17 cellular contexts compared by ENCODE assay signal in the genomic region with DNA sequence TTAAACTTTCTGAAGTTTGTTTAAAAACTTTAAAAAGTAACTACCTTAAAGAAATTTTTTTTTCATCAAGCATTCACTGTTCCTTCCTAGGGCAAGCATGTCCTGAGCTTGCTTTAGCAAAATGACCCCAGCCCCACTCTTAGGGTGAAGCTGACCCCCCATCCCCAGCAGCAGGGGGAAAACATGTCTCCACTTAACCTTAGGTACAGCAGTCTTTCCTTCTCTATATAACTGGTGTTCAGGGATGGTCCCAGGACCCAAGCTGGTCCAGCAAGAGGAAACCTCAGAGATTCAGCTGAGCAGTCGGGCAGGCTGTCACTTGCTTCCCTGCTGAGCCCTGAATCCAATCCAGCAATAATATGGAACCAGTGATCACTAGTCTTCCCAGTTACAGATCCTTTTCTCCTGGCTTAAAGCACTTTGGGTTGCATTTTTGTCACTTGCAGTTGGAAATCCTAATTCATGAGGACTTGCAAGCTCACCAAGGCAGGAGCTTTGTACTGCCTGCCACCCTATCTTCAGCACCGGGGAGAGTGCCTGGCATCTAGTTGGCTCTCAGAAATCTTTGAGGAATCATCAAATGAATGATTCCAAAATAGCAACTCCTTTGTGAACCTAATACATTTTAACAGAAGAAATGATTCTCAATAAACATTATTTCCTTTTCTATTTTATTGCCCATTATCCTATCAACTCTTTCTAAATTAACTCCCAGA.
A peak's percentile ranks its signal among the peaks of the same experiment; 100 is the strongest.
DNase-seq lines count a peak whose midpoint lies in the region; ATAC-seq and TF ChIP-seq lines count a peak whose summit lies in the region.
"Had no signal": no experiment of that assay in that cellular context is flagged by ENCODE, and none has a peak within 500 bp of the region (broad histone marks: within the 10 kb centered on the region; RNA-seq: fewer than 3 reads in every experiment).

No MANE protein-coding gene starts in this region.

- DNase-seq in SK-N-SH (no peak), NCI-H69 (lab: John Stamatoyannopoulos, UW) (peak; percentile 44), endodermal cell (peak; percentile 22)
- DNase-seq in stimulated activated effector memory CD8-positive, alpha-beta T cell treated with anti-CD3 and anti-CD28 coated beads, Interleukin-12 subunit alpha, Interleukin-12 subunit beta, amount 100 ng/mL, for 72 hours (ENCODE audit: low spot score in 2 of 2), result no peak
- DNase-seq: CD4-positive, alpha-beta memory T cell; DMS153; DMS79; GF-D8; H9 had no signal

- POLR2A ChIA-PET in SK-N-SH (lab: Yijun Ruan, JAX), result interaction anchor here (1.0 kb wide), 1 partner anchor 12 kb away, joined by 3 read pairs; no protein-coding TSS in a partner anchor

- H3K9me3 ChIP-seq in SK-N-SH (no peaks in the 10 kb centered on the region), endodermal cell (ENCODE audit: control insufficient read depth, low read length) (no peaks in the 10 kb centered on the region), parathyroid adenoma (ENCODE audit: control insufficient read depth, low read length) (no peaks in the 10 kb centered on the region)
- H3K9me3 ChIP-seq: BLaER1 had no signal

- H3K79me2 ChIP-seq in SK-N-SH (ENCODE audit: insufficient read depth) (no peaks in the 10 kb centered on the region), parathyroid adenoma (no peaks in the 10 kb centered on the region)

- H4K20me1 ChIP-seq in SK-N-SH (ENCODE audit: insufficient read depth), result no peaks in the 10 kb centered on the region
- H4K20me1 ChIP-seq: BLaER1 had no signal

- peaks cover 27% of the 10 kb centered on the region for H3K4me1 Mint-ChIP-seq in endodermal cell
- no peaks in the 10 kb centered on the region for H3K4me1 Mint-ChIP-seq in stimulated activated effector memory CD8-positive, alpha-beta T cell treated with anti-CD3 and anti-CD28 coated beads, Interleukin-12 subunit alpha, Interleukin-12 subunit beta, amount 100 ng/mL, for 72 hours
- H3K4me1 Mint-ChIP-seq: CD4-positive, alpha-beta memory T cell had no signal

- no peak overlapping the region for H3K9ac ChIP-seq in SK-N-SH
- H3K9ac ChIP-seq in endodermal cell (ENCODE audit: extremely low read depth, low read length, poor library complexity, severe bottlenecking), result no peak overlapping the region
- H3K9ac ChIP-seq in parathyroid adenoma, result no peak overlapping the region
- H3K9ac ChIP-seq: BLaER1 had no signal

- H2AFZ ChIP-seq in SK-N-SH (ENCODE audit: low read depth), result no peak overlapping the region
- no peak overlapping the region for H2AFZ ChIP-seq in parathyroid adenoma

- no peaks in the 10 kb centered on the region; the same call in 1 of the 2 replicates for H3K27me3 ChIP-seq in SK-N-SH (ENCODE audit: insufficient read depth)
- peaks cover 6% of the 10 kb centered on the region for H3K27me3 ChIP-seq in endodermal cell (ENCODE audit: control insufficient read depth, insufficient read depth, low read length, poor library complexity, severe bottlenecking)
- no peaks in the 10 kb centered on the region for H3K27me3 ChIP-seq in parathyroid adenoma (ENCODE audit: control insufficient read depth, insufficient read depth, low read length)
- H3K27me3 ChIP-seq: BLaER1 had no signal

- no peaks in the 10 kb centered on the region for H3F3A ChIP-seq in SK-N-SH (replicated peaks; ENCODE audit: insufficient read depth)

- no peak for TF ChIP-seq EP300 in SK-N-SH (IDR thresholded peaks at IDR 0.05; ENCODE audit: borderline replicate concordance in 1 of 2, low read depth in 1 of 2, low read length in 1 of 2)

- 45% methylated on average over 2 of the region's 2 CpGs for WGBS in SK-N-SH (ENCODE audit: low lambda C conversion rate)
- WGBS in endodermal cell (ENCODE audit: insufficient coverage in 1 of 2, insufficient read length in 1 of 2), 2 experiments, result 86 to 88% methylated on average over 2 of the region's 2 CpGs

- H3K4me3 ChIP-seq in SK-N-SH (ENCODE audit: low read depth in 2 of 2, low read length in 1 of 2), result no peak overlapping the region
- H3K4me3 ChIP-seq in endodermal cell (ENCODE audit: low read length), result no peak overlapping the region
- H3K4me3 ChIP-seq in parathyroid adenoma (ENCODE audit: low read depth, low read length), result no peak overlapping the region
- H3K4me3 ChIP-seq: BLaER1 had no signal

- H3K4me3 Mint-ChIP-seq in endodermal cell, result no peak overlapping the region
- no peak overlapping the region for H3K4me3 Mint-ChIP-seq in stimulated activated effector memory CD8-positive, alpha-beta T cell treated with anti-CD3 and anti-CD28 coated beads, Interleukin-12 subunit alpha, Interleukin-12 subunit beta, amount 100 ng/mL, for 72 hours
- H3K4me3 Mint-ChIP-seq: CD14-positive monocyte; CD4-positive, alpha-beta memory T cell; H9 had no signal

- ATAC-seq in SK-N-SH treated with all-trans-retinoic acid at 6 μM for 48 hours (no peak), HG03025 (IDR thresholded peaks at IDR 0.05; ENCODE audit: low FRiP score, unreplicated experiment) (no peak), GM18520 (IDR thresholded peaks at IDR 0.05; ENCODE audit: unreplicated experiment) (no peak)
- no peak for ATAC-seq in stimulated activated effector memory CD8-positive, alpha-beta T cell treated with anti-CD3 and anti-CD28 coated beads, Interleukin-12 subunit alpha, Interleukin-12 subunit beta, amount 100 ng/mL, for 72 hours

- H3K4me2 ChIP-seq in SK-N-SH (no peak overlapping the region), parathyroid adenoma (ENCODE audit: low read length) (no peak overlapping the region)
- H3K4me2 ChIP-seq: BLaER1 had no signal

- no peak overlapping the region for H3K27ac ChIP-seq in SK-N-SH (ENCODE audit: low read depth in 2 of 2, low read length in 1 of 2)
- H3K27ac ChIP-seq in endodermal cell (ENCODE audit: low read depth, low read length), result no peak overlapping the region
- peak overlapping the region; percentile 20 for H3K27ac ChIP-seq in parathyroid adenoma
- H3K27ac ChIP-seq: 22Rv1, BLaER1, HL-60 had no signal

- no peaks in the 10 kb centered on the region for H3K9me2 ChIP-seq in SK-N-SH

- H3K27me3 Mint-ChIP-seq in endodermal cell (ENCODE audit: insufficient read depth), result peaks cover 38% of the 10 kb centered on the region

- H3K27ac Mint-ChIP-seq in endodermal cell, result no peak overlapping the region
- no peak overlapping the region for H3K27ac Mint-ChIP-seq in stimulated activated effector memory CD8-positive, alpha-beta T cell treated with anti-CD3 and anti-CD28 coated beads, Interleukin-12 subunit alpha, Interleukin-12 subunit beta, amount 100 ng/mL, for 72 hours
- H3K27ac Mint-ChIP-seq: CD4-positive, alpha-beta memory T cell; H9 had no signal

- CTCF ChIA-PET in SK-N-SH (lab: Yijun Ruan, JAX), result interaction anchor here (1.2 to 1.7 kb wide), 4 partner anchors 13 to 99 kb away, joined by 3 to 6 read pairs (median 4); no protein-coding TSS in a partner anchor

- H3K36me3 ChIP-seq in SK-N-SH (replicated peaks in 1 of 2; ENCODE audit: control insufficient read depth in 1 of 2, insufficient read depth in 2 of 2, low read length in 1 of 2) (no peaks in the 10 kb centered on the region), endodermal cell (ENCODE audit: control insufficient read depth, insufficient read depth, low read length) (no peaks in the 10 kb centered on the region), parathyroid adenoma (ENCODE audit: control insufficient read depth, insufficient read depth, low read length) (no peaks in the 10 kb centered on the region)
- H3K36me3 ChIP-seq: BLaER1 had no signal

- TF ChIP-seq CTCF in SK-N-SH (IDR thresholded peaks at IDR 0.05), result no peak
- no peak for TF ChIP-seq CTCF in endodermal cell (conservative IDR thresholded peaks at IDR 0.05)
- no peak for TF ChIP-seq CTCF in parathyroid adenoma (IDR thresholded peaks at IDR 0.05)

- no peak for TF ChIP-seq RAD21 in SK-N-SH (IDR thresholded peaks at IDR 0.05; ENCODE audit: low read length)

- H3K4me1 ChIP-seq in SK-N-SH (ENCODE audit: control insufficient read depth in 1 of 2, insufficient read depth in 2 of 2, low read depth in 1 of 2, low read length in 1 of 2), result peaks cover 0 to 3% of the 10 kb centered on the region in 2 experiments; a peak in 1 of 4 replicates
- no peaks in the 10 kb centered on the region for H3K4me1 ChIP-seq in endodermal cell (ENCODE audit: control insufficient read depth, insufficient read depth, low read length)
- peaks cover 45% of the 10 kb centered on the region for H3K4me1 ChIP-seq in parathyroid adenoma
- H3K4me1 ChIP-seq: BLaER1 had no signal

- H3K36me3 Mint-ChIP-seq in endodermal cell (ENCODE audit: low read depth), result no peaks in the 10 kb centered on the region
- no peaks in the 10 kb centered on the region for H3K36me3 Mint-ChIP-seq in stimulated activated effector memory CD8-positive, alpha-beta T cell treated with anti-CD3 and anti-CD28 coated beads, Interleukin-12 subunit alpha, Interleukin-12 subunit beta, amount 100 ng/mL, for 72 hours
- H3K36me3 Mint-ChIP-seq: CD14-positive monocyte; CD4-positive, alpha-beta memory T cell had no signal

- H3K9me3 Mint-ChIP-seq in endodermal cell, result no peaks in the 10 kb centered on the region
- H3K9me3 Mint-ChIP-seq in stimulated activated effector memory CD8-positive, alpha-beta T cell treated with anti-CD3 and anti-CD28 coated beads, Interleukin-12 subunit alpha, Interleukin-12 subunit beta, amount 100 ng/mL, for 72 hours, result no peaks in the 10 kb centered on the region
- H3K9me3 Mint-ChIP-seq: H9 had no signal

TF ChIP-seq in SK-N-SH, 30 proteins besides CTCF, POLR2A, EP300 and RAD21 (continues in another document):
- TF ChIP-seq SMC3 (IDR thresholded peaks at IDR 0.05; ENCODE audit: low read depth, low read length), result no peak

TF ChIP-seq in SK-N-SH treated with all-trans-retinoic acid at 6 μM for 48 hours, 23 proteins besides CTCF, POLR2A, EP300 and RAD21 (continues in another document):
- no peak for TF ChIP-seq POU6F1 (CRISPR knock-in tag; IDR thresholded peaks at IDR 0.05; ENCODE audit: borderline replicate concordance, low read depth)
- no peak for TF ChIP-seq OSR1 (CRISPR knock-in tag; IDR thresholded peaks at IDR 0.05)

Comparison
In these comparisons a context has a peak if more than half of its experiments do, and no peak if none do; other contexts are left out.
1. DNase-seq: peak in NCI-H69 (single experiment) and endodermal cell (single experiment); none in SK-N-SH (single experiment) and stimulated activated effector memory CD8-positive, alpha-beta T cell treated with anti-CD3 and anti-CD28 coated beads, Interleukin-12 subunit alpha, Interleukin-12 subunit beta, amount 100 ng/mL, for 72 hours (0 of 2).